ENCODE assay signal across 8 cellular contexts in the genomic region with DNA sequence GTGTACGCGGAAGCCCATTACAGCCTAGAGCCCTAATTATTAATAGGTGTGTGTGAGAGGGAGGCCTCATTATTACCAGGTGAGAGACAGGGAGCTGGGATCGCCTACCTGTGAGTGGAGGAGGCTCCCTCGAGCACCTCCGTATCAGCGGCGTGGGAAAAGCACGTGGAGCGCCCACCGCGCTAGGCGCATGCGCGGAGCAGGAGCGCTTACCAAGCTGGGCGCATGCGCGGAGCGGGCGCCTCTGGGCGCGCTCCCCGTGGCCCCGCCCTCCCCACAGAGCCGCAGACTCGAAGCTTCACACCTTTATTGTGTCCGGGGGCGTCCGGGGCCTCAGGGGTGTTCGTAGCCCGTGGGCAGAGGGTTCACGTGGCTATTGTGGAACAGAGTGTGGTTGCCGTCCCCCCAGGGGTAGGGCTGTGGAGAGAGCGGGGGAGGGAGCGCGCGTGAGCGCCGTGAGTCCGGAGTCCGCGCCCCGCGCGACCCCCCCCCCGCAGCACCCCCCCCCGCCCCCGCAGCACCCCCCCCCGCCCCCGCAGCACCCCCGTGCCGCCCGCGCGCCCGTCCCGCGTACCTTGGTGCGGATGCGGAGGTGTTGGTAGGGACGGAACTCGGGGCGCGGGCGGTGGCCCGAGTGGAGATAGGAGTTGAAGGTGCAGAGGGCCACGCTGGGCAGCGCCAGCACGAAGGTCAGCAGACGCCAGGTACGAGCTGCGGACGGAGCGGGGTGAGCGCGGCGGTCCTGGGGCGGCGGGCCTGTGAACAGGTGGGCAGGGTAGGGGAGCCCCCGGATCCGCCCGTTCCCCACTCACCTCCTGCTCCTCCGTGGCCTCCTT. TPM values are rescaled to one million over a fixed set of nuclear protein-coding genes. Genes with fewer than 3 reads are reported as not detected.
DNase-seq lines count a peak whose midpoint lies in the region; TF ChIP-seq lines count a peak whose summit lies in the region.

No MANE protein-coding gene starts in this region.

- in situ Hi-C loops in brain microvascular endothelial cell (cut with HindIII; ENCODE audit: low pct_ligation_motif_present, low sequenced_read_pairs) = no loop called here

- no peak overlapping the region for H3K27ac ChIP-seq in brain microvascular endothelial cell

- H3K27me3 Mint-ChIP-seq in glutamatergic neuron (ENCODE audit: unreplicated experiment) = peaks cover 12% of the 10 kb centered on the region

- TF ChIP-seq CTCF in glutamatergic neuron (IDR thresholded peaks at IDR 0.05; ENCODE audit: partially characterized antibody, unreplicated experiment) (no peak), brain microvascular endothelial cell (IDR thresholded peaks at IDR 0.05; ENCODE audit: low read depth, low read length, missing control alignments) (no peak)

- H3K27me3 ChIP-seq in brain microvascular endothelial cell (replicated peaks) = peaks cover 2% of the 10 kb centered on the region

- H3K4me1 Mint-ChIP-seq in glutamatergic neuron (ENCODE audit: low read depth, unreplicated experiment) = no peaks in the 10 kb centered on the region

- no peaks in the 10 kb centered on the region for H3K36me3 Mint-ChIP-seq in glutamatergic neuron (ENCODE audit: unreplicated experiment)

- no peak overlapping the region for H3K4me3 ChIP-seq in brain microvascular endothelial cell (ENCODE audit: low read depth, low read length)

- peak; percentile 22 for DNase-seq in NCI-H526 treated with DMSO at 0.1 percent for 48 hours (lab: John Stamatoyannopoulos, UW)
- DNase-seq in activated T-helper 9 cell treated with anti-CD3 and anti-CD28 coated beads, Interleukin-2, amount 50 U/mL, for 16 hours (ENCODE audit: low read depth) = peak; percentile 54
- peak; percentile 34 for DNase-seq in glutamatergic neuron
- peak; percentile 65 for DNase-seq in putamen (ENCODE audit: low spot score)
- peak; percentile 54 for DNase-seq in ureter (ENCODE audit: low spot score)
- no peak for DNase-seq in brain microvascular endothelial cell
- no peak for DNase-seq in ecto neural progenitor cell (ENCODE audit: low spot score)
- no peak for DNase-seq in DMS153 treated with DMSO at 0.1 percent for 48 hours (lab: John Stamatoyannopoulos, UW; ENCODE audit: unreplicated experiment)

- H3K9me3 Mint-ChIP-seq in glutamatergic neuron (ENCODE audit: unreplicated experiment) = peaks cover 8% of the 10 kb centered on the region

- no peaks in the 10 kb centered on the region for H3K36me3 ChIP-seq in brain microvascular endothelial cell (replicated peaks)

- H3K4me3 Mint-ChIP-seq in glutamatergic neuron (ENCODE audit: unreplicated experiment) = no peak overlapping the region

- no peak overlapping the region for H3K27ac Mint-ChIP-seq in glutamatergic neuron (ENCODE audit: unreplicated experiment)

RNA-seq across cellular contexts. Expression of a gene that starts 0.5 kb away (rescaled TPM):
- total RNA-seq in glutamatergic neuron (ENCODE audit: unreplicated experiment) (not detected), ureter (not detected)

RNA-seq across cellular contexts. Expression of a gene that starts 14.9 kb away (rescaled TPM):
- total RNA-seq in glutamatergic neuron (ENCODE audit: unreplicated experiment) = 1.1 TPM
- 1.0 TPM for total RNA-seq in ureter

RNA-seq across cellular contexts. Expression of a gene that starts 31.6 kb away (rescaled TPM):
- total RNA-seq in glutamatergic neuron (ENCODE audit: unreplicated experiment) (15.8 TPM), ureter (9.7 TPM)

RNA-seq across cellular contexts. Expression of a gene that starts 34.5 kb away (rescaled TPM):
- total RNA-seq in glutamatergic neuron (ENCODE audit: unreplicated experiment) = not detected
- total RNA-seq in ureter = not detected

RNA-seq across cellular contexts. Expression of a gene that starts 44.3 kb away (rescaled TPM):
- total RNA-seq in glutamatergic neuron (ENCODE audit: unreplicated experiment) (19.2 TPM), ureter (97.0 TPM)

Comparison
In these comparisons a context has a peak if more than half of its experiments do, and no peak if none do; other contexts are left out.
1. DNase-seq: peak in NCI-H526 treated with DMSO at 0.1 percent for 48 hours (single experiment), activated T-helper 9 cell treated with anti-CD3 and anti-CD28 coated beads, Interleukin-2, amount 50 U/mL, for 16 hours (single experiment), glutamatergic neuron (single experiment), putamen (single experiment) and ureter (single experiment); none in brain microvascular endothelial cell (single experiment), ecto neural progenitor cell (single experiment) and DMS153 treated with DMSO at 0.1 percent for 48 hours (single experiment).